In genomic region chr5:111530298-111530740, GRCh38 we compare ENCODE assay signal across 8 cellular contexts. TPM values are rescaled to one million over a fixed set of nuclear protein-coding genes. Genes with fewer than 3 reads are reported as not detected.
DNase-seq lines count a peak whose midpoint lies in the region; ATAC-seq and TF ChIP-seq lines count a peak whose summit lies in the region.

No MANE protein-coding gene starts in this region.

- H3K9me3 Mint-ChIP-seq in CD14-positive monocyte, result peaks cover 0 to 6% (median 0%) of the 10 kb centered on the region in 7 donors
- peaks cover 0 to 11% (median 8%) of the 10 kb centered on the region in 3 donors for H3K9me3 Mint-ChIP-seq in IgD-negative memory B cell
- peaks cover 0 to 9% (median 0%) of the 10 kb centered on the region in 11 donors for H3K9me3 Mint-ChIP-seq in naive thymus-derived CD4-positive, alpha-beta T cell
- H3K9me3 Mint-ChIP-seq in stimulated activated naive CD8-positive, alpha-beta T cell treated with anti-CD3 and anti-CD28 coated beads, Interleukin-15, amount 100 ng/mL, for 72 hours, result peaks cover 1 to 9% of the 10 kb centered on the region in 2 donors

- H3K27ac Mint-ChIP-seq in CD14-positive monocyte (peak overlapping the region; percentile 93 to 97 (median 95)), IgD-negative memory B cell (peak overlapping the region; percentile 30 to 92 (median 79))
- H3K27ac Mint-ChIP-seq in naive thymus-derived CD4-positive, alpha-beta T cell, result peak overlapping the region; percentile 6 to 90 (median 76)
- H3K27ac Mint-ChIP-seq in stimulated activated naive CD8-positive, alpha-beta T cell treated with anti-CD3 and anti-CD28 coated beads, Interleukin-15, amount 100 ng/mL, for 72 hours, result peak overlapping the region; percentile 31 to 93

- peak overlapping the region; percentile 6 for H3K4me3 ChIP-seq in naive thymus-derived CD4-positive, alpha-beta T cell (ENCODE audit: low read length)

- no peaks in the 10 kb centered on the region for H3K9me3 ChIP-seq in naive thymus-derived CD4-positive, alpha-beta T cell (ENCODE audit: control insufficient read depth in 2 of 3, low read length in 3 of 3)

- intact Hi-C loops in CD14-positive monocyte (cut with micrococcal nuclease), result loop anchor here in 1 of 2 donors (10.0 kb wide), 1 partner anchor 224 kb away; the partner anchor contains the start of gene NREP
- intact Hi-C loops in naive thymus-derived CD4-positive, alpha-beta T cell (cut with micrococcal nuclease), result loop anchor here (1.0 to 5.0 kb wide), 7 partner anchors 18 to 793 kb away; partner anchors contain the start of genes NREP (in 2 of the 2), STARD4 (in 2 of the 2) and SLC25A46 (in 1 of the 2)

- POLR2A ChIA-PET in naive thymus-derived CD4-positive, alpha-beta T cell (lab: Charles Lee), result interaction anchor here (0.8 to 1.7 kb wide), 3 partner anchors 17 to 630 kb away, joined by 3 to 6 read pairs (median 3); partner anchors contain the start of gene STARD4

- TF ChIP-seq CTCF in CD14-positive monocyte (IDR thresholded peaks at IDR 0.05), result no peak

- peaks cover 0 to 4% (median 0%) of the 10 kb centered on the region in 3 donors for H3K27me3 Mint-ChIP-seq in CD14-positive monocyte (ENCODE audit: low read depth in 3 of 3)
- peaks cover 3% of the 10 kb centered on the region for H3K27me3 Mint-ChIP-seq in IgD-negative memory B cell
- H3K27me3 Mint-ChIP-seq in naive thymus-derived CD4-positive, alpha-beta T cell, result peaks cover 0 to 3% (median 0%) of the 10 kb centered on the region in 5 donors
- H3K27me3 Mint-ChIP-seq in stimulated activated naive CD8-positive, alpha-beta T cell treated with anti-CD3 and anti-CD28 coated beads, Interleukin-15, amount 100 ng/mL, for 72 hours, result no peaks in the 10 kb centered on the region

- peak; percentile 96 for DNase-seq in CD14-positive monocyte (ENCODE audit: low spot score)
- peak; percentile 36 to 54 for DNase-seq in activated CD4-positive, alpha-beta T cell treated with anti-CD3 and anti-CD28 coated beads for 24 hours (ENCODE audit: low read depth in 2 of 2)
- peak; percentile 84 for DNase-seq in dermis blood vessel endothelial cell
- peak; percentile 51 to 94 (median 78) for DNase-seq in naive thymus-derived CD4-positive, alpha-beta T cell
- DNase-seq in stimulated activated naive CD8-positive, alpha-beta T cell treated with anti-CD3 and anti-CD28 coated beads, Interleukin-15, amount 100 ng/mL, for 72 hours, result peak; percentile 67 to 84
- no peak for DNase-seq in putamen (ENCODE audit: low spot score)

- peak overlapping the region; percentile 34 for H3K27ac ChIP-seq in naive thymus-derived CD4-positive, alpha-beta T cell (ENCODE audit: low read depth, low read length)

- H3K4me1 Mint-ChIP-seq in CD14-positive monocyte (peaks cover 53% of the 10 kb centered on the region), IgD-negative memory B cell (peaks cover 12 to 19% (median 15%) of the 10 kb centered on the region in 3 donors)
- H3K4me1 Mint-ChIP-seq in naive thymus-derived CD4-positive, alpha-beta T cell, result peaks cover 10 to 28% (median 14%) of the 10 kb centered on the region in 7 donors
- H3K4me1 Mint-ChIP-seq in stimulated activated naive CD8-positive, alpha-beta T cell treated with anti-CD3 and anti-CD28 coated beads, Interleukin-15, amount 100 ng/mL, for 72 hours, result peaks cover 22% of the 10 kb centered on the region

- H3K27me3 ChIP-seq in naive thymus-derived CD4-positive, alpha-beta T cell (ENCODE audit: control insufficient read depth in 2 of 2, insufficient read depth in 2 of 2, low read length in 2 of 2), result no peaks in the 10 kb centered on the region

- peak; percentile 96 for ATAC-seq in GM21447 (IDR thresholded peaks at IDR 0.05; ENCODE audit: unreplicated experiment)
- peak; percentile 100 for ATAC-seq in naive thymus-derived CD4-positive, alpha-beta T cell
- ATAC-seq in stimulated activated naive CD8-positive, alpha-beta T cell treated with anti-CD3 and anti-CD28 coated beads, Interleukin-15, amount 100 ng/mL, for 72 hours, result peak; percentile 100

- peak overlapping the region in 1 of 2 donors; percentile 20 for H3K4me3 Mint-ChIP-seq in CD14-positive monocyte
- peak overlapping the region; percentile 0 to 91 (median 78) for H3K4me3 Mint-ChIP-seq in IgD-negative memory B cell
- peak overlapping the region; percentile 1 to 78 (median 66) for H3K4me3 Mint-ChIP-seq in naive thymus-derived CD4-positive, alpha-beta T cell
- H3K4me3 Mint-ChIP-seq in stimulated activated naive CD8-positive, alpha-beta T cell treated with anti-CD3 and anti-CD28 coated beads, Interleukin-15, amount 100 ng/mL, for 72 hours, result peak overlapping the region; percentile 61 to 80

- H3K4me1 ChIP-seq in naive thymus-derived CD4-positive, alpha-beta T cell (ENCODE audit: control insufficient read depth in 2 of 2, insufficient read depth in 2 of 2, low read length in 2 of 2), result peaks cover 9 to 13% of the 10 kb centered on the region in 2 donors

- no peaks in the 10 kb centered on the region for H3K36me3 Mint-ChIP-seq in CD14-positive monocyte
- no peaks in the 10 kb centered on the region for H3K36me3 Mint-ChIP-seq in IgD-negative memory B cell
- peaks cover 0 to 24% (median 0%) of the 10 kb centered on the region in 5 donors for H3K36me3 Mint-ChIP-seq in naive thymus-derived CD4-positive, alpha-beta T cell

- CTCF ChIA-PET in naive thymus-derived CD4-positive, alpha-beta T cell (lab: Charles Lee), result interaction anchor here (1.3 to 1.5 kb wide), 2 partner anchors 21 to 34 kb away, joined by 3 to 5 read pairs; no protein-coding TSS in a partner anchor

- H3K36me3 ChIP-seq in naive thymus-derived CD4-positive, alpha-beta T cell (ENCODE audit: control insufficient read depth in 2 of 3, insufficient read depth in 3 of 3, low read length in 3 of 3), result no peaks in the 10 kb centered on the region

RNA-seq across cellular contexts. Expression of gene STARD4, which starts 18.0 kb away (rescaled TPM):
- 1 to 10 TPM; 6.4 to 6.7 TPM for polyA plus RNA-seq in CD14-positive monocyte
- 6.1 TPM for polyA plus RNA-seq in IgD-negative memory B cell
- total RNA-seq in dermis blood vessel endothelial cell, result 71.1 and 71.2 TPM in 2 replicates
- 10 to 100 TPM; 11.1 to 70.8 (median 17.1) TPM for total RNA-seq in naive thymus-derived CD4-positive, alpha-beta T cell
- 1 to 10 TPM; 3.7 to 6.5 TPM for polyA plus RNA-seq in naive thymus-derived CD4-positive, alpha-beta T cell
